Comparison of ENCODE assay signal across 8 cellular contexts in genomic region chr2:175111200-175111657, GRCh38. TPM values are rescaled to one million over a fixed set of nuclear protein-coding genes. Genes with fewer than 3 reads are reported as not detected.
DNase-seq lines count a peak whose midpoint lies in the region; ATAC-seq and TF ChIP-seq lines count a peak whose summit lies in the region.

No MANE protein-coding gene starts in this region.

- TF ChIP-seq POLR2A in Peyer's patch (IDR thresholded peaks at IDR 0.05): no peak

- DNase-seq in A673 (ENCODE audit: low spot score) (peak; percentile 74), GM12864 (ENCODE audit: low read depth) (peak; percentile 35), Peyer's patch (no peak), dermis microvascular lymphatic vessel endothelial cell (ENCODE audit: low read depth in 2 of 2) (peak; percentile 43 to 61), mesothelial cell of epicardium (ENCODE audit: low spot score in 2 of 2, unreplicated experiment in 2 of 2) (no peak)
- DNase-seq in stimulated activated CD4-positive, alpha-beta T cell treated with anti-CD3 and anti-CD28 coated beads, Interleukin-4, amount 100 ng/mL, for 24 hours: no peak
- no peak for DNase-seq in stimulated activated CD4-positive, alpha-beta T cell treated with anti-CD3 and anti-CD28 coated beads, Interleukin-2, amount 100 ng/mL, for 24 hours

- H3K27ac Mint-ChIP-seq in mesothelial cell of epicardium: peak overlapping the region; percentile 89

- H3K4me1 ChIP-seq in A673 (ENCODE audit: insufficient read depth, low read length, poor library complexity, severe bottlenecking) (no peaks in the 10 kb centered on the region), Peyer's patch (no peaks in the 10 kb centered on the region)

- no peaks in the 10 kb centered on the region for H3K27me3 Mint-ChIP-seq in mesothelial cell of epicardium (ENCODE audit: low read depth)

- peak; percentile 72 for TF ChIP-seq CTCF in A673 (conservative IDR thresholded peaks at IDR 0.05; ENCODE audit: low read depth, low read length)
- TF ChIP-seq CTCF in GM12864 (IDR thresholded peaks at IDR 0.05; ENCODE audit: low read depth, low read length, missing control alignments): peak; percentile 57
- peak; percentile 50 to 83 (median 77) for TF ChIP-seq CTCF in Peyer's patch (IDR thresholded peaks at IDR 0.05)
- peak; percentile 90 for TF ChIP-seq CTCF in mesothelial cell of epicardium (IDR thresholded peaks at IDR 0.05; ENCODE audit: unreplicated experiment)

- peaks cover 44% of the 10 kb centered on the region for H3K36me3 Mint-ChIP-seq in mesothelial cell of epicardium

- H3K27ac ChIP-seq in A673 (ENCODE audit: low read depth, low read length, poor library complexity, severe bottlenecking) (peak overlapping the region; percentile 4), Peyer's patch (no peak overlapping the region)

- BruUV-seq in A673 (replicated peaks; lab: Mats Ljungman, UMichigan): no TSS peak

- H3K4me3 Mint-ChIP-seq in mesothelial cell of epicardium: no peak overlapping the region

- H3K4me3 ChIP-seq in A673 (ENCODE audit: low read depth, low read length, poor library complexity, severe bottlenecking) (no peak overlapping the region), GM12864 (ENCODE audit: low read depth, low read length) (no peak overlapping the region), Peyer's patch (no peak overlapping the region)

- no peaks in the 10 kb centered on the region for H3K9me3 ChIP-seq in A673 (ENCODE audit: low read depth, low read length, poor library complexity, severe bottlenecking)
- no peaks in the 10 kb centered on the region for H3K9me3 ChIP-seq in Peyer's patch

- POLR2A ChIA-PET in A673 (lab: Charles Lee; ENCODE audit: low non-redundant PET): no interaction called here

- peaks cover 8% of the 10 kb centered on the region for H3K9me3 Mint-ChIP-seq in mesothelial cell of epicardium

- ATAC-seq in HG03439 (IDR thresholded peaks at IDR 0.05; ENCODE audit: unreplicated experiment): peak; percentile 83

- intact Hi-C loops in A673 (cut with micrococcal nuclease; ENCODE audit: unreplicated experiment): loop anchor here (5.0 kb wide), 1 partner anchor 971 kb away; the partner anchor contains the start of gene EVX2

- H3K27me3 ChIP-seq in A673 (replicated peaks; ENCODE audit: insufficient read depth, low read depth, low read length, poor library complexity): no peaks in the 10 kb centered on the region
- H3K27me3 ChIP-seq in Peyer's patch: no peaks in the 10 kb centered on the region

- H3K36me3 ChIP-seq in A673 (ENCODE audit: insufficient read depth, low read length, poor library complexity, severe bottlenecking) (peaks cover 48% of the 10 kb centered on the region), Peyer's patch (peaks cover 0 to 67% (median 0%) of the 10 kb centered on the region in 3 donors)

- H3K4me1 Mint-ChIP-seq in mesothelial cell of epicardium: peaks cover 7% of the 10 kb centered on the region

- CTCF ChIA-PET in A673 (lab: Charles Lee): no interaction called here

RNA-seq across cellular contexts. Expression of gene ATF2, which starts 56.8 kb away (rescaled TPM):
- 50.3 and 52.2 TPM in 2 replicates for total RNA-seq in A673 (2021)
- total RNA-seq in Peyer's patch: 10 to 100 TPM; 46.8 to 54.5 (median 51.0) TPM
- 37.6 and 41.1 TPM in 2 replicates for total RNA-seq in dermis microvascular lymphatic vessel endothelial cell
- total RNA-seq in mesothelial cell of epicardium: 60.6 to 70.3 TPM (median 62.7 TPM) in 3 replicates

Comparison
In these comparisons a context has a peak if more than half of its experiments do, and no peak if none do; other contexts are left out.
1. DNase-seq: peak in A673 (single experiment), GM12864 (single experiment) and dermis microvascular lymphatic vessel endothelial cell (2 of 2); none in Peyer's patch (0 of 3), mesothelial cell of epicardium (0 of 2), stimulated activated CD4-positive, alpha-beta T cell treated with anti-CD3 and anti-CD28 coated beads, Interleukin-4, amount 100 ng/mL, for 24 hours (single experiment) and stimulated activated CD4-positive, alpha-beta T cell treated with anti-CD3 and anti-CD28 coated beads, Interleukin-2, amount 100 ng/mL, for 24 hours (0 of 2).
2. Peak in every context shown above with its lines, with median percentiles within 50 percentile points of each other: CTCF ChIP-seq.